ENCODE assay signal across 27 cellular contexts in the genomic region with DNA sequence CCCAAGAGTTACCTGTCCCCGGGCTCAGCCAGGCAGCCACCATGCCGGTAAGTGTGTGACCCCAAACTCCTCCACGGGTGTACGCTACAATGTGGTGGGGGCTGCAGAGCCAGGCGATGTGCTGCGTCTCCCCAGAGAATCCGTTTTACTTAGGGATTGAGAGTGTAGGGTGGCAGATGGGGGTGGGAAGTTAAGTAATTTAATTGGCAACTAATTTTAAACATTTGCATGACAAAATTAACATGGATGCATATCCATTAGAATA.
"Had no signal": no experiment of that assay in that cellular context is flagged by ENCODE, and none has a peak within 500 bp of the region (broad histone marks: within the 10 kb centered on the region; RNA-seq: fewer than 3 reads in every experiment).

No MANE protein-coding gene starts in this region.

- H3K4me3 ChIP-seq: ascending aorta, cardiac muscle cell had no signal

- H3K27me3 ChIP-seq: ascending aorta, cardiac muscle cell had no signal

- DNase-seq: activated B cell treated with CpG ODN at 0.5 μM for 24 hours; activated CD4-positive, alpha-beta memory T cell treated with anti-CD3 and anti-CD28 coated beads for 36 hours; activated CD4-positive, alpha-beta T cell treated with anti-CD3 and anti-CD28 coated beads for 4 hours; activated CD4-positive, alpha-beta T cell treated with anti-CD3 and anti-CD28 coated beads, Interleukin-2, amount 10 ng/mL, durations not matched to agents 24 days and 14 days; activated CD4-positive, alpha-beta T cell treated with anti-CD3 and anti-CD28 coated beads, Interleukin-2, amount 50 U/mL, for 1 hour; activated CD4-positive, alpha-beta T cell treated with anti-CD3 and anti-CD28 coated beads, Interleukin-2, amount 50 U/mL, for 4 hours; activated CD4-positive, CD25-positive, alpha-beta regulatory T cell treated with anti-CD3 and anti-CD28 coated beads, Interleukin-2, amount 50 U/mL, for 72 hours; activated CD8-positive, alpha-beta memory T cell treated with anti-CD3 and anti-CD28 coated beads, Interleukin-2, amount 10 ng/mL, durations not matched to agents 7 days and 5 days; activated CD8-positive, alpha-beta memory T cell treated with anti-CD3 and anti-CD28 coated beads, Interleukin-2, amount 50 U/mL, for 48 hours; activated CD8-positive, alpha-beta T cell treated with anti-CD3 and anti-CD28 coated beads for 36 hours; activated effector memory CD4-positive, alpha-beta T cell treated with Interleukin-2 at 50 U/mL for 16 hours; activated gamma-delta T cell; activated naive CD4-positive, alpha-beta T cell treated with anti-CD3 and anti-CD28 coated beads, Interleukin-2, amount 10 ng/mL, durations not matched to agents 7 days and 5 days; activated naive CD4-positive, alpha-beta T cell treated with Interleukin-2 at 50 U/mL for 16 hours; activated naive CD8-positive, alpha-beta T cell treated with anti-CD3 and anti-CD28 coated beads, Interleukin-2, amount 10 ng/mL, durations not matched to agents 7 days and 5 days; activated naive CD8-positive, alpha-beta T cell treated with anti-CD3 and anti-CD28 coated beads, Interleukin-2, amount 50 U/mL, for 24 hours; activated T-cell treated with anti-CD3 and anti-CD28 coated beads, Interleukin-2, amount 50 U/mL, for 24 hours; activated T-cell treated with anti-CD3 and anti-CD28 coated beads, Interleukin-2, amount 50 U/mL, for 48 hours; amygdala; anterior cingulate cortex; central memory CD4-positive, alpha-beta T cell; T-helper 1 cell; T-helper 2 cell; T-helper 9 cell had no signal

- ATAC-seq: activated CD8-positive, alpha-beta memory T cell treated with anti-CD3 and anti-CD28 coated beads, Interleukin-2, amount 10 ng/mL, durations not matched to agents 7 days and 5 days; activated CD8-positive, alpha-beta T cell treated with anti-CD3 and anti-CD28 coated beads for 36 hours; activated naive CD8-positive, alpha-beta T cell treated with anti-CD3 and anti-CD28 coated beads, Interleukin-2, amount 50 U/mL, for 24 hours had no signal

- H3K27ac ChIP-seq: ascending aorta, cardiac muscle cell, VCaP had no signal

- H3K36me3 ChIP-seq: cardiac muscle cell had no signal

- H3K9me3 ChIP-seq: ascending aorta had no signal
